In the genomic region with DNA sequence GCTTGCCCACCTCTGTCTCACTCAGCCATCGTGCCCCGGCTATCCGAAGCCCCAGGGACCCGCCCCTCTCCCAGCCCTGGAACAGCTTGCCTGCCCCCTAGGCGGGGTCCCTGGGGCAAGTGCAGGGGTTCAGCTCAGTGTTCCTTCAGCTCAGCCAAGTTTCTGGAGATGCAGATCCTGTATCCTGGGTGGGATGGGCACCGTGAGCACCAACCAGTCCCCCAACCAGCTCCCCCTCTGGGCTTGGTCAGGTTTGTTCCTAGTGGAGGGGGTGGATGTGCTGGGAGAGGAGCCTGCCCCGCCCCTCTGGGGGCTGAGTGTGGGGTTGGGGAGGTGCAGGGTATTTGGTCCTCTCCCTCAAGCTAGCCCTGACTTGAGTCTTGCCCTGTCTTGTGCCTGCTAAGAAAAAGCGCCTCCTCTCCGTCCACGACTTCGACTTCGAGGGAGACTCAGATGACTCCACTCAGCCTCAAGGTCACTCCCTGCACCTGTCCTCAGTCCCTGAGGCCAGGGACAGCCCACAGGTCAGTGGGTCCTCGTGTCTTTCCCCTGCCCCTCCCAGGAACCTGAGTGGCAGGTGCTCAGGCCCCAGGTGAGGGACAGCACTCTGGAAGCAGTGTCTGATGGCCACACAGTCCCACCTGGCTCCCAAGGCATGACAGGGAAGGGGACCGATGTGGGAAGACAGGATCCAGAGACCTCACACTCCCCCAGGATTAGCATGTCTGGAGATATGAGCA, we compare ENCODE assay signal across 21 cellular contexts. TPM values are rescaled to one million over a fixed set of nuclear protein-coding genes. Genes with fewer than 3 reads are reported as not detected.
"Had no signal": no experiment of that assay in that cellular context is flagged by ENCODE, and none has a peak within 500 bp of the region (broad histone marks: within the 10 kb centered on the region; RNA-seq: fewer than 3 reads in every experiment).

No MANE protein-coding gene starts in this region.

- H3K4me1 Mint-ChIP-seq: naive thymus-derived CD4-positive, alpha-beta T cell had no signal

- H3K27ac ChIP-seq: cardiac muscle cell, colonic mucosa, heart right ventricle, parathyroid adenoma, prostate gland, sigmoid colon, skin epidermis, tibial artery had no signal

- H3K36me3 ChIP-seq: cardiac muscle cell, colonic mucosa, heart right ventricle, prostate gland, sigmoid colon had no signal

- H3K9me3 ChIP-seq: colonic mucosa, heart right ventricle, prostate gland, sigmoid colon, tibial artery had no signal

- ATAC-seq: heart right ventricle; left ventricle myocardium superior; naive thymus-derived CD4-positive, alpha-beta T cell had no signal

- H3K4me3 Mint-ChIP-seq: naive thymus-derived CD4-positive, alpha-beta T cell; nephron progenitor cell; stimulated activated naive CD8-positive, alpha-beta T cell treated with anti-CD3 and anti-CD28 coated beads, Interleukin-15, Interleukin-2, amounts not matched to agents 100 ng/mL and 50 ng/mL, for 24 hours had no signal

- H3K4me1 ChIP-seq: colonic mucosa, parathyroid adenoma, sigmoid colon, tibial artery had no signal

- H3K27ac Mint-ChIP-seq: naive thymus-derived CD4-positive, alpha-beta T cell; nephron progenitor cell; stimulated activated naive CD8-positive, alpha-beta T cell treated with anti-CD3 and anti-CD28 coated beads, Interleukin-15, Interleukin-2, amounts not matched to agents 100 ng/mL and 50 ng/mL, for 24 hours had no signal

- DNase-seq: cerebellar nuclear complex; colonic mucosa; dermis blood vessel endothelial cell; effector CD4-positive, alpha-beta T cell; heart right ventricle; hypothalamus; islet precursor cell; left ventricle myocardium superior; naive thymus-derived CD4-positive, alpha-beta T cell; nephron progenitor cell; retina; sigmoid colon; stimulated activated CD4-positive, alpha-beta T cell treated with anti-CD3 and anti-CD28 coated beads, Interleukin-2, amount 100 ng/mL, for 48 hours; tibial artery had no signal

- H3K27me3 ChIP-seq: cardiac muscle cell, colonic mucosa, heart right ventricle, sigmoid colon had no signal

- H3K9me3 Mint-ChIP-seq: nephron progenitor cell; stimulated activated naive CD8-positive, alpha-beta T cell treated with anti-CD3 and anti-CD28 coated beads, Interleukin-15, Interleukin-2, amounts not matched to agents 100 ng/mL and 50 ng/mL, for 24 hours had no signal

- H3K4me3 ChIP-seq: cardiac muscle cell, colonic mucosa, heart right ventricle, prostate gland, sigmoid colon, skin epidermis, tibial artery had no signal

- H3K36me3 Mint-ChIP-seq: naive thymus-derived CD4-positive, alpha-beta T cell had no signal

- H2AFZ ChIP-seq: parathyroid adenoma had no signal

- H3K9ac ChIP-seq: parathyroid adenoma had no signal

RNA-seq across cellular contexts. Expression of gene MLPH, which starts 32.6 kb away (rescaled TPM):
- polyA plus RNA-seq: naive thymus-derived CD4-positive, alpha-beta T cell had no signal

RNA-seq across cellular contexts. Expression of gene PRLH, which starts 46.7 kb away (rescaled TPM):
- polyA plus RNA-seq: cardiac muscle cell; esophagus; heart right ventricle; naive thymus-derived CD4-positive, alpha-beta T cell; sigmoid colon; urinary bladder had no signal
